ENCODE assay signal across 8 cellular contexts in the genomic region with DNA sequence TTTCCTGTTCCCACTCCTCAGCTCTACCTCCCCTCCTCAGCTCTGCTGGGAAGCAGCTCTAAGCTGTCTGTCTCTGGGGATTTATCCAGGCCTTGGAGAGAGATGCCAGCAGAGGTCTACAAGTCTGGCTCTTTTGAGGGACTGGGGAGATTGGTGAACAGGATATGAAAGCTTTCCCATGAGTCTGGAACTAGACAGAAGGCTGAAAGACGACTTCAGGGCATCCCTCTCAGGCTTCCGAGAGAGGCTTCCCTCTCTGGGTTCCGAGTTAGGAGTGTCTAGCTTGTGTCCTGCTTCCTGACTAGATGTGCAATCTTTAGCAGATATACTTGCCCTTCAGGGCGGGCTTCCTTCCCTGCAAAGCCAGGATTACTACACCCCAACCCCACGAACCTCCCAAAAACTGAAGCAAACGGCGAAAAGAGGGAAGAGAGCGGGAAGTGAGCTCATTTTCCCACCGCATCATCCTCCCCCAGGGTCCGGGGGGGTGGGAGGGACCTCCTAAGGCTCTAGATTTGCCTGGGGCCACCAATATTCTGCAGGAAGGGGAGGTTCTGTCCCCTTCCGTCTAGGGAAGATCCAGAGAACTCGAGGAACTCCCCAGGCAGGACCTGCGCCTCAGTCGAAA. TPM values are rescaled to one million over a fixed set of nuclear protein-coding genes. Genes with fewer than 3 reads are reported as not detected.
DNase-seq lines count a peak whose midpoint lies in the region; ATAC-seq and TF ChIP-seq lines count a peak whose summit lies in the region.

No MANE protein-coding gene starts in this region.

- H3K27me3 Mint-ChIP-seq in T-cell, result no peaks in the 10 kb centered on the region

- H3K27me3 ChIP-seq in mucosa of stomach (ENCODE audit: control insufficient read depth, insufficient read depth, low read length) (no peaks in the 10 kb centered on the region), aorta (ENCODE audit: control insufficient read depth in 1 of 2, insufficient read depth in 2 of 2, low read length in 1 of 2) (no peaks in the 10 kb centered on the region)

- peak overlapping the region; percentile 94 to 96 for H3K27ac Mint-ChIP-seq in T-cell

- no peaks in the 10 kb centered on the region for H3K36me3 ChIP-seq in mucosa of stomach (ENCODE audit: control insufficient read depth, insufficient read depth, low read length)
- no peaks in the 10 kb centered on the region for H3K36me3 ChIP-seq in aorta (ENCODE audit: control insufficient read depth in 1 of 2, insufficient read depth in 2 of 2, low read length in 1 of 2)

- intact Hi-C loops in aorta (cut with DNase I), result loop anchor here in 1 of 2 donors (2.0 to 5.0 kb wide), 2 partner anchors 48 to 126 kb away; a partner anchor contains a TSS

- peak overlapping the region; percentile 96 for H3K9ac ChIP-seq in mucosa of stomach (ENCODE audit: low read length)

- no peaks in the 10 kb centered on the region for H3K9me3 Mint-ChIP-seq in T-cell

- peak overlapping the region; percentile 49 for H3K4me3 ChIP-seq in mucosa of stomach (ENCODE audit: low read length)
- peak overlapping the region; percentile 9 to 93 for H3K4me3 ChIP-seq in aorta (ENCODE audit: low read length in 2 of 2)

- H3K27ac ChIP-seq in aorta (ENCODE audit: low read depth in 1 of 2, low read length in 2 of 2), result peak overlapping the region; percentile 45 to 88

- peak overlapping the region; percentile 93 to 99 (median 97) for H3K4me3 Mint-ChIP-seq in T-cell

- peak; percentile 42 for DNase-seq in stimulated activated CD4-positive, alpha-beta T cell treated with anti-CD3 and anti-CD28 coated beads, Interleukin-15, amount 100 ng/mL, for 24 hours
- DNase-seq in stimulated activated CD4-positive, alpha-beta T cell treated with anti-CD3 and anti-CD28 coated beads, Interleukin-12 subunit alpha, Interleukin-12 subunit beta, amount 100 ng/mL, for 4 hours, result no peak
- DNase-seq in T-cell, result peak in 4 of 34 experiments; percentile 2 to 25 (median 6)
- peak; percentile 26 to 41 for DNase-seq in erythroblast (lab: John Stamatoyannopoulos, UW)
- peak; percentile 75 to 86 for DNase-seq in aorta
- no peak for DNase-seq in GM19240 (ENCODE audit: insufficient read length, low spot score)

- 0 to 1% methylated on average over 14 of the region's 14 CpGs for WGBS in aorta, 2 donors

- CTCF ChIA-PET in T-cell (lab: Charles Lee), result interaction anchor here (0.6 to 1.0 kb wide), 7 partner anchors 9 to 315 kb away, joined by 3 to 10 read pairs (median 3); no protein-coding TSS in a partner anchor

- no peak for TF ChIP-seq POLR2A in erythroblast (IDR thresholded peaks at IDR 0.05; ENCODE audit: low read length)

- peak; percentile 10 for ATAC-seq in HG03095 (IDR thresholded peaks at IDR 0.05; ENCODE audit: unreplicated experiment)
- ATAC-seq in T-cell (replicated peaks in 1 of 4), result peak; percentile 15 to 36 (median 29)
- peak; percentile 75 for ATAC-seq in aorta (ENCODE audit: low FRiP score)

- peaks cover 10% of the 10 kb centered on the region for H3K4me1 ChIP-seq in mucosa of stomach (ENCODE audit: control insufficient read depth, insufficient read depth, low read length)
- H3K4me1 ChIP-seq in aorta (ENCODE audit: control insufficient read depth in 1 of 2, insufficient read depth in 2 of 2, low read length in 2 of 2), result peaks cover 0 to 4% of the 10 kb centered on the region in 2 donors

- peaks cover 19% of the 10 kb centered on the region for H3K36me3 Mint-ChIP-seq in T-cell

- peaks cover 30 to 62% (median 52%) of the 10 kb centered on the region in 3 donors for H3K4me1 Mint-ChIP-seq in T-cell

- H3K9me3 ChIP-seq in mucosa of stomach (ENCODE audit: control insufficient read depth, low read length), result no peaks in the 10 kb centered on the region
- H3K9me3 ChIP-seq in aorta (ENCODE audit: control insufficient read depth, low read length), result no peaks in the 10 kb centered on the region

- POLR2A ChIA-PET in T-cell (lab: Charles Lee), result interaction anchor here (0.5 to 0.6 kb wide), 4 partner anchors 9 to 700 kb away, joined by 3 to 4 read pairs (median 3); no protein-coding TSS in a partner anchor

RNA-seq across cellular contexts. Expression of a gene that starts 0.6 kb away (rescaled TPM):
- total RNA-seq in T-cell, result 10 to 100 TPM; 12.4 to 51.6 (median 41.8) TPM
- total RNA-seq in aorta, result 10 to 100 TPM; 25.7 to 40.1 TPM
- polyA plus RNA-seq in aorta, result 10 to 100 TPM; 32.2 to 53.1 TPM

RNA-seq across cellular contexts. Expression of a gene that starts 47.2 kb away (rescaled TPM):
- total RNA-seq in T-cell (10 to 100 TPM; 28.9 to 36.1 (median 33.9) TPM), aorta (10 to 100 TPM; 24.4 to 24.7 TPM)
- polyA plus RNA-seq in aorta, result 10 to 100 TPM; 10.5 to 14.9 TPM

RNA-seq across cellular contexts. Expression of a gene that starts 55.1 kb away (rescaled TPM):
- total RNA-seq in T-cell, result 1 to 10 TPM in 1 of 5 donors, under 1 TPM in 4; 0.78 to 1.6 (median 0.99) TPM
- under 1 TPM; 0.19 to 0.36 TPM for total RNA-seq in aorta
- polyA plus RNA-seq in aorta, result under 1 TPM in 1 of 2 donors, not detected in 1; 0.10 TPM

Comparison
In these comparisons a context has a peak if more than half of its experiments do, and no peak if none do; other contexts are left out.
1. DNase-seq: peak in stimulated activated CD4-positive, alpha-beta T cell treated with anti-CD3 and anti-CD28 coated beads, Interleukin-15, amount 100 ng/mL, for 24 hours (single experiment), erythroblast (2 of 2) and aorta (2 of 2); none in stimulated activated CD4-positive, alpha-beta T cell treated with anti-CD3 and anti-CD28 coated beads, Interleukin-12 subunit alpha, Interleukin-12 subunit beta, amount 100 ng/mL, for 4 hours (single experiment) and GM19240 (single experiment).
2. ATAC-seq: peak in every context shown above with its lines; median percentile 75 in aorta; 29 in T-cell; 10 in HG03095.